30 cellular contexts compared by ENCODE assay signal in genomic region chr11:72541224-72541974, GRCh38.
"Had no signal": no experiment of that assay in that cellular context is flagged by ENCODE, and none has a peak within 500 bp of the region (broad histone marks: within the 10 kb centered on the region; RNA-seq: fewer than 3 reads in every experiment).

No MANE protein-coding gene starts in this region.

- FAIRE-seq: astrocyte, bronchial epithelial cell, K562 had no signal

- DNase-seq: activated CD4-positive, alpha-beta T cell treated with anti-CD3 and anti-CD28 coated beads, Interleukin-2, amount 10 ng/mL, durations not matched to agents 24 days and 14 days; activated CD4-positive, alpha-beta T cell treated with anti-CD3 and anti-CD28 coated beads, Interleukin-2, amount 50 U/mL, for 4 hours; activated CD8-positive, alpha-beta T cell treated with anti-CD3 and anti-CD28 coated beads for 36 hours; activated effector memory CD4-positive, alpha-beta T cell treated with anti-CD3 and anti-CD28 coated beads, Interleukin-2, amount 50 U/mL, for 16 hours; activated naive CD4-positive, alpha-beta T cell; activated naive CD4-positive, alpha-beta T cell treated with anti-CD3 and anti-CD28 coated beads, Interleukin-2, amount 50 U/mL, for 16 hours; activated naive CD8-positive, alpha-beta T cell treated with anti-CD3 and anti-CD28 coated beads for 36 hours; activated T-cell treated with anti-CD3 and anti-CD28 coated beads, Interleukin-2, amount 50 U/mL, for 1 hour; activated T-cell treated with anti-CD3 and anti-CD28 coated beads, Interleukin-2, amount 50 U/mL, for 72 hours; central memory CD4-positive, alpha-beta T cell; NCI-H1092 treated with DMSO at 0.1 percent for 48 hours; NCI-H1417; NCI-H146; NCI-H187; NCI-H2029 treated with DMSO at 0.1 percent for 48 hours; NCI-H2107; NCI-H2171; NCI-H510A; NCI-H526; NCI-H748 treated with DMSO at 0.1 percent for 48 hours; NK-92 treated with Interleukin-12 subunit alpha and Interleukin-12 subunit beta, amount 100 ng/mL, for 24 hours; PC-3; Peyer's patch; RPMI8226; T1000 had no signal

- H3K36me3 ChIP-seq: Peyer's patch had no signal

- ATAC-seq: activated CD8-positive, alpha-beta T cell treated with anti-CD3 and anti-CD28 coated beads for 36 hours; activated T-cell treated with anti-CD3 and anti-CD28 coated beads, Interleukin-2, amount 50 U/mL, for 72 hours; activated T-helper 17 cell treated with anti-CD3 and anti-CD28 coated beads, Interleukin-2, amount 50 U/mL, for 72 hours; K562; PC-3 had no signal

- H3K27ac Mint-ChIP-seq: activated CD4-positive, alpha-beta T cell treated with anti-CD3 and anti-CD28 coated beads, Interleukin-2, amount 10 ng/mL, durations not matched to agents 24 days and 14 days; activated CD8-positive, alpha-beta T cell treated with anti-CD3 and anti-CD28 coated beads for 36 hours; activated naive CD8-positive, alpha-beta T cell treated with anti-CD3 and anti-CD28 coated beads for 36 hours; activated T-cell treated with anti-CD3 and anti-CD28 coated beads, Interleukin-2, amount 50 U/mL, for 72 hours; activated T-helper 17 cell treated with anti-CD3 and anti-CD28 coated beads, Interleukin-2, amount 50 U/mL, for 72 hours had no signal

- H3K36me3 Mint-ChIP-seq: activated naive CD8-positive, alpha-beta T cell treated with anti-CD3 and anti-CD28 coated beads for 36 hours; brain had no signal

- H3K4me1 ChIP-seq: Peyer's patch had no signal

- H3K27me3 ChIP-seq: Peyer's patch had no signal

- H3K4me3 ChIP-seq: K562, Peyer's patch had no signal

- H3K4me3 Mint-ChIP-seq: activated CD4-positive, alpha-beta T cell treated with anti-CD3 and anti-CD28 coated beads, Interleukin-2, amount 10 ng/mL, durations not matched to agents 24 days and 14 days; activated CD8-positive, alpha-beta T cell treated with anti-CD3 and anti-CD28 coated beads for 36 hours; activated naive CD8-positive, alpha-beta T cell treated with anti-CD3 and anti-CD28 coated beads for 36 hours; activated T-cell treated with anti-CD3 and anti-CD28 coated beads, Interleukin-2, amount 50 U/mL, for 72 hours; activated T-helper 17 cell treated with anti-CD3 and anti-CD28 coated beads, Interleukin-2, amount 50 U/mL, for 72 hours had no signal

- H3K9me3 ChIP-seq: Peyer's patch had no signal

- H3K9me3 Mint-ChIP-seq: activated CD4-positive, alpha-beta T cell treated with anti-CD3 and anti-CD28 coated beads, Interleukin-2, amount 10 ng/mL, durations not matched to agents 24 days and 14 days; activated CD8-positive, alpha-beta T cell treated with anti-CD3 and anti-CD28 coated beads for 36 hours; activated naive CD8-positive, alpha-beta T cell treated with anti-CD3 and anti-CD28 coated beads for 36 hours; activated T-cell treated with anti-CD3 and anti-CD28 coated beads, Interleukin-2, amount 50 U/mL, for 72 hours; activated T-helper 17 cell treated with anti-CD3 and anti-CD28 coated beads, Interleukin-2, amount 50 U/mL, for 72 hours had no signal

- H3K27ac ChIP-seq: Peyer's patch had no signal

- H3K4me1 Mint-ChIP-seq: activated CD4-positive, alpha-beta T cell treated with anti-CD3 and anti-CD28 coated beads, Interleukin-2, amount 10 ng/mL, durations not matched to agents 24 days and 14 days; activated naive CD8-positive, alpha-beta T cell treated with anti-CD3 and anti-CD28 coated beads for 36 hours; activated T-helper 17 cell treated with anti-CD3 and anti-CD28 coated beads, Interleukin-2, amount 50 U/mL, for 72 hours had no signal
